In genomic region chr2:234988491-234988890, GRCh38 we compare ENCODE assay signal across 1 cellular context.
TF ChIP-seq lines count a peak whose summit lies in the region.

No MANE protein-coding gene starts in this region.

TF ChIP-seq in SK-N-SH, 30 proteins besides CTCF, POLR2A, EP300 and RAD21 (continued from another document):
- TF ChIP-seq PBX3 (IDR thresholded peaks at IDR 0.05): no peak
- no peak for TF ChIP-seq NRF1 (IDR thresholded peaks at IDR 0.05; ENCODE audit: low read depth, low read length)
- TF ChIP-seq, protein P1, sequence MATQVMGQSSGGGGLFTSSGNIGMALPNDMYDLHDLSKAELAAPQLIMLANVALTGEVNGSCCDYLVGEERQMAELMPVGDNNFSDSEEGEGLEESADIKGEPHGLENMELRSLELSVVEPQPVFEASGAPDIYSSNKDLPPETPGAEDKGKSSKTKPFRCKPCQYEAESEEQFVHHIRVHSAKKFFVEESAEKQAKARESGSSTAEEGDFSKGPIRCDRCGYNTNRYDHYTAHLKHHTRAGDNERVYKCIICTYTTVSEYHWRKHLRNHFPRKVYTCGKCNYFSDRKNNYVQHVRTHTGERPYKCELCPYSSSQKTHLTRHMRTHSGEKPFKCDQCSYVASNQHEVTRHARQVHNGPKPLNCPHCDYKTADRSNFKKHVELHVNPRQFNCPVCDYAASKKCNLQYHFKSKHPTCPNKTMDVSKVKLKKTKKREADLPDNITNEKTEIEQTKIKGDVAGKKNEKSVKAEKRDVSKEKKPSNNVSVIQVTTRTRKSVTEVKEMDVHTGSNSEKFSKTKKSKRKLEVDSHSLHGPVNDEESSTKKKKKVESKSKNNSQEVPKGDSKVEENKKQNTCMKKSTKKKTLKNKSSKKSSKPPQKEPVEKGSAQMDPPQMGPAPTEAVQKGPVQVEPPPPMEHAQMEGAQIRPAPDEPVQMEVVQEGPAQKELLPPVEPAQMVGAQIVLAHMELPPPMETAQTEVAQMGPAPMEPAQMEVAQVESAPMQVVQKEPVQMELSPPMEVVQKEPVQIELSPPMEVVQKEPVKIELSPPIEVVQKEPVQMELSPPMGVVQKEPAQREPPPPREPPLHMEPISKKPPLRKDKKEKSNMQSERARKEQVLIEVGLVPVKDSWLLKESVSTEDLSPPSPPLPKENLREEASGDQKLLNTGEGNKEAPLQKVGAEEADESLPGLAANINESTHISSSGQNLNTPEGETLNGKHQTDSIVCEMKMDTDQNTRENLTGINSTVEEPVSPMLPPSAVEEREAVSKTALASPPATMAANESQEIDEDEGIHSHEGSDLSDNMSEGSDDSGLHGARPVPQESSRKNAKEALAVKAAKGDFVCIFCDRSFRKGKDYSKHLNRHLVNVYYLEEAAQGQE (IDR thresholded peaks at IDR 0.05; ENCODE audit: low read depth, low read length): no peak
- no peak for TF ChIP-seq MAX (IDR thresholded peaks at IDR 0.05; ENCODE audit: low read depth)
- TF ChIP-seq POLR2AphosphoS5 (IDR thresholded peaks at IDR 0.05; ENCODE audit: low read depth, low read length): no peak
- TF ChIP-seq GATA2 (CRISPR knock-in tag; IDR thresholded peaks at IDR 0.05): no peak
- no peak for TF ChIP-seq RFX5 (IDR thresholded peaks at IDR 0.05; ENCODE audit: low read length)
- TF ChIP-seq TEAD4 (IDR thresholded peaks at IDR 0.05; ENCODE audit: borderline replicate concordance, insufficient read depth): no peak
- no peak for TF ChIP-seq GABPA (IDR thresholded peaks at IDR 0.05; ENCODE audit: low read depth)
- no peak for TF ChIP-seq RCOR1 (IDR thresholded peaks at IDR 0.05; ENCODE audit: low read length)
